1 cellular context compared by ENCODE assay signal in the genomic region with DNA sequence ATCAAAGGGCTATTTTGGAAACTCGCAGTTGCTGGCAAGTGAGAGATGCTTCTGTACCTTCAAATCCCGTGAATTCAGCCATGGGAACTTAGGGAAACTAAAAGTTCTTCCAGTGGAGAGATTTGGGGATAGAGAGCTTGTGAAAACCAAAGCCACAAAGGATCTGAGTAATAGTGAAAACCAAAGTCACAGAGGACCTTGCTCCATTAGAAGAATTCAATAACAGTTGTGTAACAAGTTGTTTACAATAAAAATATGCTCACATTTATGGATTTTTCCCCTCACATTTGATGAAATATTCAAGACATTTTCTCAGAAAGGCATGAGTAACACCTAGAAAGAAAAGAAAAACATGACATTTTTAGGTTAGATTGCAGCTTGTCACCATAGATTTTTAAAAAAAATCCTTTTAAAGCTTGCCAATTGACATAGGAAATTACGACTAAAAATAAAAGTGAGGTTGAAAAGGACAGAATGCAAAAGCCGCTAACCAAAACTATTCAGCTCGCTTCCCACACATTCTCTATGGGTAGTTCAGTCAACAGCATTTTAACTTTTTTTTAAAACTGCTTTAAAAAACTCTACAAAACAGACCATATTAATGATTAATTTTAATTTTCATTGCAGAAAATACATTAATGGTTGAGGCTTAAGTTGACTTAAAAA.
TF ChIP-seq lines count a peak whose summit lies in the region.

No MANE protein-coding gene starts in this region.

TF ChIP-seq in SK-N-SH, 30 proteins besides CTCF, POLR2A, EP300 and RAD21 (continued from another document):
- TF ChIP-seq, protein P1, sequence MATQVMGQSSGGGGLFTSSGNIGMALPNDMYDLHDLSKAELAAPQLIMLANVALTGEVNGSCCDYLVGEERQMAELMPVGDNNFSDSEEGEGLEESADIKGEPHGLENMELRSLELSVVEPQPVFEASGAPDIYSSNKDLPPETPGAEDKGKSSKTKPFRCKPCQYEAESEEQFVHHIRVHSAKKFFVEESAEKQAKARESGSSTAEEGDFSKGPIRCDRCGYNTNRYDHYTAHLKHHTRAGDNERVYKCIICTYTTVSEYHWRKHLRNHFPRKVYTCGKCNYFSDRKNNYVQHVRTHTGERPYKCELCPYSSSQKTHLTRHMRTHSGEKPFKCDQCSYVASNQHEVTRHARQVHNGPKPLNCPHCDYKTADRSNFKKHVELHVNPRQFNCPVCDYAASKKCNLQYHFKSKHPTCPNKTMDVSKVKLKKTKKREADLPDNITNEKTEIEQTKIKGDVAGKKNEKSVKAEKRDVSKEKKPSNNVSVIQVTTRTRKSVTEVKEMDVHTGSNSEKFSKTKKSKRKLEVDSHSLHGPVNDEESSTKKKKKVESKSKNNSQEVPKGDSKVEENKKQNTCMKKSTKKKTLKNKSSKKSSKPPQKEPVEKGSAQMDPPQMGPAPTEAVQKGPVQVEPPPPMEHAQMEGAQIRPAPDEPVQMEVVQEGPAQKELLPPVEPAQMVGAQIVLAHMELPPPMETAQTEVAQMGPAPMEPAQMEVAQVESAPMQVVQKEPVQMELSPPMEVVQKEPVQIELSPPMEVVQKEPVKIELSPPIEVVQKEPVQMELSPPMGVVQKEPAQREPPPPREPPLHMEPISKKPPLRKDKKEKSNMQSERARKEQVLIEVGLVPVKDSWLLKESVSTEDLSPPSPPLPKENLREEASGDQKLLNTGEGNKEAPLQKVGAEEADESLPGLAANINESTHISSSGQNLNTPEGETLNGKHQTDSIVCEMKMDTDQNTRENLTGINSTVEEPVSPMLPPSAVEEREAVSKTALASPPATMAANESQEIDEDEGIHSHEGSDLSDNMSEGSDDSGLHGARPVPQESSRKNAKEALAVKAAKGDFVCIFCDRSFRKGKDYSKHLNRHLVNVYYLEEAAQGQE (IDR thresholded peaks at IDR 0.05; ENCODE audit: low read depth, low read length): no peak
- TF ChIP-seq MXI1 (IDR thresholded peaks at IDR 0.05; ENCODE audit: low read depth, low read length): no peak
- TF ChIP-seq, protein P2, sequence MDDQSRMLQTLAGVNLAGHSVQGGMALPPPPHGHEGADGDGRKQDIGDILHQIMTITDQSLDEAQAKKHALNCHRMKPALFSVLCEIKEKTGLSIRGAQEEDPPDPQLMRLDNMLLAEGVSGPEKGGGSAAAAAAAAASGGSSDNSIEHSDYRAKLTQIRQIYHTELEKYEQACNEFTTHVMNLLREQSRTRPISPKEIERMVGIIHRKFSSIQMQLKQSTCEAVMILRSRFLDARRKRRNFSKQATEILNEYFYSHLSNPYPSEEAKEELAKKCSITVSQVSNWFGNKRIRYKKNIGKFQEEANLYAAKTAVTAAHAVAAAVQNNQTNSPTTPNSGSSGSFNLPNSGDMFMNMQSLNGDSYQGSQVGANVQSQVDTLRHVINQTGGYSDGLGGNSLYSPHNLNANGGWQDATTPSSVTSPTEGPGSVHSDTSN (IDR thresholded peaks at IDR 0.05): no peak
